29 cellular contexts compared by ENCODE assay signal in the genomic region with DNA sequence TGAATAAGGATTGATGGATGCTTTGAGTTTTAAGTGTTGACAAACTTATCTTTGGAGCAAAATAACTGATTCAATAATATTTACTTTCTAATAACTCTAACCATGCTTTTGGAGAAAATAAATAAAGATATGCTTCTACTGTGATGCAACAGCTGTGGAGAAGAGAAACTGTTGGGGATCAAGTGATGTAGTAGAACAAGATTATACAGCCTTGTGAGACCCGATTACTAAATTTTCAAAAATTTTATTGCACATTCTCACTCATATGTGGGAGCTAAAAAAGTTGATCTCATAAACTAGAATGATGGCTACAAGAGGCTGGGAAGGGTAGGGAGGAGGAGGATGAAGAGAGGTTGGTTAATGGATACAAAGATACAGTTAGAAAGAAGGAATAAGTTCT.
"Had no signal": no experiment of that assay in that cellular context is flagged by ENCODE, and none has a peak within 500 bp of the region (broad histone marks: within the 10 kb centered on the region; RNA-seq: fewer than 3 reads in every experiment).

No MANE protein-coding gene starts in this region.

- H3K4me3 Mint-ChIP-seq: dendritic cell treated with granulocyte-macrophage colony-stimulating factor and Interleukin-4, amounts not matched to agents 40 ng/mL and 50 ng/mL, for 4 days; effector memory CD8-positive, alpha-beta T cell; endodermal cell; immature natural killer cell; mesothelial cell of epicardium; naive thymus-derived CD8-positive, alpha-beta T cell had no signal

- H3K4me1 ChIP-seq: colonic mucosa, esophagus squamous epithelium, foreskin keratinocyte, gastroesophageal sphincter, lower lobe of right lung had no signal

- ATAC-seq: effector memory CD8-positive, alpha-beta T cell; esophagus mucosa; foreskin keratinocyte; gastroesophageal sphincter; heart left ventricle; left cardiac atrium; left lung; left ventricle myocardium superior; lower lobe of right lung; mucosa of descending colon; naive thymus-derived CD8-positive, alpha-beta T cell had no signal

- H3K27ac Mint-ChIP-seq: dendritic cell treated with granulocyte-macrophage colony-stimulating factor and Interleukin-4, amounts not matched to agents 40 ng/mL and 50 ng/mL, for 4 days; effector memory CD8-positive, alpha-beta T cell; endodermal cell; immature natural killer cell; mesothelial cell of epicardium; naive B cell; naive thymus-derived CD8-positive, alpha-beta T cell had no signal

- DNase-seq: colonic mucosa; cortex of kidney; effector CD8-positive, alpha-beta T cell; effector memory CD8-positive, alpha-beta T cell; endodermal cell; erythroblast; esophagus squamous epithelium; foreskin keratinocyte; heart left ventricle; hypothalamus; immature natural killer cell; left cardiac atrium; left lung; left ventricle myocardium superior; lower lobe of right lung; mesenchymal stem cell; mucosa of descending colon; naive B cell; naive thymus-derived CD8-positive, alpha-beta T cell had no signal

- H3K27ac ChIP-seq: colonic mucosa, epithelial cell of prostate, esophagus squamous epithelium, foreskin keratinocyte, gastroesophageal sphincter, heart left ventricle, hepatocyte, left lung, lower lobe of right lung had no signal

- H3K4me2 ChIP-seq: hepatocyte had no signal

- FAIRE-seq: endometrium, frontal cortex, islet of Langerhans, keratinocyte had no signal

- H3K27me3 Mint-ChIP-seq: dendritic cell treated with granulocyte-macrophage colony-stimulating factor and Interleukin-4, amounts not matched to agents 40 ng/mL and 50 ng/mL, for 4 days had no signal

- H3K9me3 ChIP-seq: colonic mucosa had no signal

- H3K36me3 Mint-ChIP-seq: immature natural killer cell, mesothelial cell of epicardium, naive B cell had no signal

- H3K4me3 ChIP-seq: colonic mucosa, esophagus squamous epithelium, gastroesophageal sphincter, heart left ventricle, hepatocyte, left lung, lower lobe of right lung, mucosa of descending colon had no signal

- H3K4me1 Mint-ChIP-seq: endodermal cell, immature natural killer cell, mesothelial cell of epicardium, naive B cell had no signal
